ENCODE assay signal across 15 cellular contexts in genomic region chr6:150456902-150457643, GRCh38.
DNase-seq lines count a peak whose midpoint lies in the region; ATAC-seq and TF ChIP-seq lines count a peak whose summit lies in the region.
"Had no signal": no experiment of that assay in that cellular context is flagged by ENCODE, and none has a peak within 500 bp of the region (broad histone marks: within the 10 kb centered on the region; RNA-seq: fewer than 3 reads in every experiment).

No MANE protein-coding gene starts in this region.

- CTCF ChIA-PET in activated CD8-positive, alpha-beta memory T cell treated with anti-CD3 and anti-CD28 coated beads, Interleukin-2, amount 10 ng/mL, durations not matched to agents 7 days and 5 days (lab: Charles Lee): no interaction called here

- no peaks in the 10 kb centered on the region for H3K36me3 Mint-ChIP-seq in nephron progenitor cell (ENCODE audit: low read depth)
- H3K36me3 Mint-ChIP-seq in activated CD8-positive, alpha-beta memory T cell treated with anti-CD3 and anti-CD28 coated beads, Interleukin-2, amount 10 ng/mL, durations not matched to agents 7 days and 5 days: no peaks in the 10 kb centered on the region
- H3K36me3 Mint-ChIP-seq: CD14-positive monocyte; CD8-positive, alpha-beta T cell had no signal

- TF ChIP-seq CTCF in nephron progenitor cell (IDR thresholded peaks at IDR 0.05): no peak

- peak; percentile 88 for ATAC-seq in left lobe of liver
- ATAC-seq in GM21723 (IDR thresholded peaks at IDR 0.05; ENCODE audit: unreplicated experiment): no peak
- no peak for ATAC-seq in GM19324 (IDR thresholded peaks at IDR 0.05; ENCODE audit: low FRiP score, unreplicated experiment)
- no peak for ATAC-seq in activated CD8-positive, alpha-beta memory T cell treated with anti-CD3 and anti-CD28 coated beads, Interleukin-2, amount 10 ng/mL, durations not matched to agents 7 days and 5 days
- ATAC-seq: A549; CD8-positive, alpha-beta T cell; GM23338 had no signal

- no peak overlapping the region for H3K4me3 Mint-ChIP-seq in nephron progenitor cell
- no peak overlapping the region for H3K4me3 Mint-ChIP-seq in activated CD8-positive, alpha-beta memory T cell treated with anti-CD3 and anti-CD28 coated beads, Interleukin-2, amount 10 ng/mL, durations not matched to agents 7 days and 5 days
- H3K4me3 Mint-ChIP-seq: CD14-positive monocyte; CD8-positive, alpha-beta T cell; GM23338 had no signal

- H3K27ac Mint-ChIP-seq in nephron progenitor cell: peak overlapping the region; percentile 64
- H3K27ac Mint-ChIP-seq in activated CD8-positive, alpha-beta memory T cell treated with anti-CD3 and anti-CD28 coated beads, Interleukin-2, amount 10 ng/mL, durations not matched to agents 7 days and 5 days: no peak overlapping the region
- H3K27ac Mint-ChIP-seq: CD14-positive monocyte; CD8-positive, alpha-beta T cell; GM23338 had no signal

- DNase-seq in LoVo (ENCODE audit: low spot score) (peak; percentile 8), left lobe of liver (ENCODE audit: low spot score) (no peak), nephron progenitor cell (no peak), epidermal melanocyte (ENCODE audit: insufficient read length, low spot score) (no peak)
- no peak for DNase-seq in activated CD8-positive, alpha-beta memory T cell treated with anti-CD3 and anti-CD28 coated beads, Interleukin-2, amount 10 ng/mL, durations not matched to agents 7 days and 5 days
- DNase-seq: CD8-positive, alpha-beta T cell; COR-L47; DND-41; GF-D8; H7 had no signal

- peaks cover 64% of the 10 kb centered on the region for H3K4me1 Mint-ChIP-seq in nephron progenitor cell
- no peaks in the 10 kb centered on the region for H3K4me1 Mint-ChIP-seq in activated CD8-positive, alpha-beta memory T cell treated with anti-CD3 and anti-CD28 coated beads, Interleukin-2, amount 10 ng/mL, durations not matched to agents 7 days and 5 days
- H3K4me1 Mint-ChIP-seq: CD14-positive monocyte had no signal

- H3K9me3 Mint-ChIP-seq in nephron progenitor cell: peaks cover 13% of the 10 kb centered on the region
- H3K9me3 Mint-ChIP-seq in activated CD8-positive, alpha-beta memory T cell treated with anti-CD3 and anti-CD28 coated beads, Interleukin-2, amount 10 ng/mL, durations not matched to agents 7 days and 5 days (ENCODE audit: low read depth): no peaks in the 10 kb centered on the region
- H3K9me3 Mint-ChIP-seq: CD8-positive, alpha-beta T cell; GM23338 had no signal

- peaks cover 5% of the 10 kb centered on the region for H3K27me3 Mint-ChIP-seq in nephron progenitor cell (ENCODE audit: low read depth, poor library complexity)
- peaks cover 3% of the 10 kb centered on the region for H3K27me3 Mint-ChIP-seq in activated CD8-positive, alpha-beta memory T cell treated with anti-CD3 and anti-CD28 coated beads, Interleukin-2, amount 10 ng/mL, durations not matched to agents 7 days and 5 days
